ENCODE assay signal across 1 cellular context in the genomic region with DNA sequence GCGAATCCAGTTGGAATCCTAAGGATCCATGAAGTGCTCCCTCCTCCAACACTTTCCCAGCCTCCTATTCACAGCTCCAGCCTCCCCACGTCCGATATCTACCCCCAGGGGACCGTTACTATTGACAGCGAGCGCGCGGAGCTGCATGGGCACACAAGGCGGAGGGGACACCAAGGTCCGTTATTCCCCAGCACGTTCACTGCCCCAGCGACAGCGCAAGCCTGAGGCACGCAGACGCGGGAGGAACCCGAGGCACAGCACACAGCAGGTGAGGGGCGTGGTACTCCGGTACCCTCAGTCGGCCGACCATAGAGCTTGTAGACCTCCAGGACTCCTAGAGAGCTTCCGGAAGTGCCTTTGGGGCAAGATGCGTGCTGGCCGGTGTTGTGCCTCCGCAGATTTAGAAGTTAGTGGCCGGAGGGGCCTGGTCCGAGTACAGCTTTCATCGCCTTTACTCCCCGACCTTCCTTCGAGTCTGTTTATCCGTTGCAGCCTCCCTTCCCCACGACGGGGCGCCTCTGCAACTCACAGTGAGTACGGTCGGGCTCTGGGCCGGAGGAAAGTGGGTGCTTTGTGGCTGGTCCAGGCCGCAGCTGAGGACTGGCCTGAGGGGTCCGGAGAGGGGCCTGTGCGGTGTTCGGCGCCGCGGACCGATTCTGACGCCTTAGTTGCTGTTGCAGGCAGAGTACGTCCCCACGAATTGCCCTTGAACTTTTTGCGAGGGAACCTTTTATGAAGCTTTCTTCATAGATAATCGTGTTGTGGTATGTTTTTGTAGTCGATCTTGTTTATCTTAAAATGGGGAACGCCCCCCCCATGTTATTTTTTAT.
A peak's percentile ranks its signal among the peaks of the same experiment; 100 is the strongest.
TF ChIP-seq lines count a peak whose summit lies in the region.

A gene (plus strand): TSS at position 384 of the 830 bp plus-strand sequence. CDS start 6,525 bp downstream, outside the sequence.

TF ChIP-seq in K562, 482 proteins besides CTCF, POLR2A, EP300 and RAD21 (continued from another document and continues in another):
- TF ChIP-seq GATAD2B (IDR thresholded peaks at IDR 0.05; ENCODE audit: borderline replicate concordance): peak; percentile 43; the same call in 1 of the 2 replicates
- TF ChIP-seq KLF13 (tag; IDR thresholded peaks at IDR 0.05; ENCODE audit: borderline replicate concordance, low read depth): peak; percentile 87
- TF ChIP-seq CC2D1A (IDR thresholded peaks at IDR 0.05): peak; percentile 75
- no peak for TF ChIP-seq ZNF41 (CRISPR knock-in tag; conservative IDR thresholded peaks at IDR 0.05)
- TF ChIP-seq ZBED1 (IDR thresholded peaks at IDR 0.05): peak; percentile 70; the same call in 1 of the 2 replicates
- TF ChIP-seq, protein P1, sequence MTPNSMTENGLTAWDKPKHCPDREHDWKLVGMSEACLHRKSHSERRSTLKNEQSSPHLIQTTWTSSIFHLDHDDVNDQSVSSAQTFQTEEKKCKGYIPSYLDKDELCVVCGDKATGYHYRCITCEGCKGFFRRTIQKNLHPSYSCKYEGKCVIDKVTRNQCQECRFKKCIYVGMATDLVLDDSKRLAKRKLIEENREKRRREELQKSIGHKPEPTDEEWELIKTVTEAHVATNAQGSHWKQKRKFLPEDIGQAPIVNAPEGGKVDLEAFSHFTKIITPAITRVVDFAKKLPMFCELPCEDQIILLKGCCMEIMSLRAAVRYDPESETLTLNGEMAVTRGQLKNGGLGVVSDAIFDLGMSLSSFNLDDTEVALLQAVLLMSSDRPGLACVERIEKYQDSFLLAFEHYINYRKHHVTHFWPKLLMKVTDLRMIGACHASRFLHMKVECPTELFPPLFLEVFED (CRISPR knock-in tag; conservative IDR thresholded peaks at IDR 0.05): no peak
- TF ChIP-seq TEAD2 (tag; IDR thresholded peaks at IDR 0.05): no peak
- peak; percentile 49; the same call in 1 of the 2 replicates for TF ChIP-seq NCOR1 (IDR thresholded peaks at IDR 0.05)
- no peak for TF ChIP-seq FUS (optimal IDR thresholded peaks at IDR 0.05; ENCODE audit: low read depth, low read length)
- TF ChIP-seq SLC30A9 (CRISPR knock-in tag; IDR thresholded peaks at IDR 0.05): no peak
- TF ChIP-seq FOXP1 (CRISPR knock-in tag; IDR thresholded peaks at IDR 0.05): peak; percentile 81
- TF ChIP-seq, protein P2, sequence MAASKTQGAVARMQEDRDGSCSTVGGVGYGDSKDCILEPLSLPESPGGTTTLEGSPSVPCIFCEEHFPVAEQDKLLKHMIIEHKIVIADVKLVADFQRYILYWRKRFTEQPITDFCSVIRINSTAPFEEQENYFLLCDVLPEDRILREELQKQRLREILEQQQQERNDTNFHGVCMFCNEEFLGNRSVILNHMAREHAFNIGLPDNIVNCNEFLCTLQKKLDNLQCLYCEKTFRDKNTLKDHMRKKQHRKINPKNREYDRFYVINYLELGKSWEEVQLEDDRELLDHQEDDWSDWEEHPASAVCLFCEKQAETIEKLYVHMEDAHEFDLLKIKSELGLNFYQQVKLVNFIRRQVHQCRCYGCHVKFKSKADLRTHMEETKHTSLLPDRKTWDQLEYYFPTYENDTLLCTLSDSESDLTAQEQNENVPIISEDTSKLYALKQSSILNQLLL (CRISPR knock-in tag; IDR thresholded peaks at IDR 0.05; ENCODE audit: borderline replicate concordance): no peak
- no peak for TF ChIP-seq LEF1 (IDR thresholded peaks at IDR 0.05)
- TF ChIP-seq TFAM (CRISPR knock-in tag; conservative IDR thresholded peaks at IDR 0.05): no peak
- TF ChIP-seq ZNF23 (CRISPR knock-in tag; IDR thresholded peaks at IDR 0.05): no peak
- TF ChIP-seq, protein P3, sequence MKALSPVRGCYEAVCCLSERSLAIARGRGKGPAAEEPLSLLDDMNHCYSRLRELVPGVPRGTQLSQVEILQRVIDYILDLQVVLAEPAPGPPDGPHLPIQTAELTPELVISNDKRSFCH (CRISPR knock-in tag; IDR thresholded peaks at IDR 0.05): no peak
- TF ChIP-seq, protein P3 (tag; IDR thresholded peaks at IDR 0.05): peak; percentile 57
- no peak for TF ChIP-seq GABPB2 (CRISPR knock-in tag; conservative IDR thresholded peaks at IDR 0.05)
- TF ChIP-seq, protein P4, sequence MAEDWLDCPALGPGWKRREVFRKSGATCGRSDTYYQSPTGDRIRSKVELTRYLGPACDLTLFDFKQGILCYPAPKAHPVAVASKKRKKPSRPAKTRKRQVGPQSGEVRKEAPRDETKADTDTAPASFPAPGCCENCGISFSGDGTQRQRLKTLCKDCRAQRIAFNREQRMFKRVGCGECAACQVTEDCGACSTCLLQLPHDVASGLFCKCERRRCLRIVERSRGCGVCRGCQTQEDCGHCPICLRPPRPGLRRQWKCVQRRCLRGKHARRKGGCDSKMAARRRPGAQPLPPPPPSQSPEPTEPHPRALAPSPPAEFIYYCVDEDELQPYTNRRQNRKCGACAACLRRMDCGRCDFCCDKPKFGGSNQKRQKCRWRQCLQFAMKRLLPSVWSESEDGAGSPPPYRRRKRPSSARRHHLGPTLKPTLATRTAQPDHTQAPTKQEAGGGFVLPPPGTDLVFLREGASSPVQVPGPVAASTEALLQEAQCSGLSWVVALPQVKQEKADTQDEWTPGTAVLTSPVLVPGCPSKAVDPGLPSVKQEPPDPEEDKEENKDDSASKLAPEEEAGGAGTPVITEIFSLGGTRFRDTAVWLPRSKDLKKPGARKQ (CRISPR knock-in tag; IDR thresholded peaks at IDR 0.05): no peak
- TF ChIP-seq ETV6 (IDR thresholded peaks at IDR 0.05; ENCODE audit: borderline replicate concordance in 1 of 2, low read depth in 2 of 2, low read length in 1 of 2): no peak
- TF ChIP-seq ETV6 (CRISPR knock-in tag; IDR thresholded peaks at IDR 0.05; ENCODE audit: borderline replicate concordance): peak; percentile 87; the same call in 1 of the 2 replicates
- TF ChIP-seq, protein P5, sequence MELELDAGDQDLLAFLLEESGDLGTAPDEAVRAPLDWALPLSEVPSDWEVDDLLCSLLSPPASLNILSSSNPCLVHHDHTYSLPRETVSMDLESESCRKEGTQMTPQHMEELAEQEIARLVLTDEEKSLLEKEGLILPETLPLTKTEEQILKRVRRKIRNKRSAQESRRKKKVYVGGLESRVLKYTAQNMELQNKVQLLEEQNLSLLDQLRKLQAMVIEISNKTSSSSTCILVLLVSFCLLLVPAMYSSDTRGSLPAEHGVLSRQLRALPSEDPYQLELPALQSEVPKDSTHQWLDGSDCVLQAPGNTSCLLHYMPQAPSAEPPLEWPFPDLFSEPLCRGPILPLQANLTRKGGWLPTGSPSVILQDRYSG (tag; conservative IDR thresholded peaks at IDR 0.05; ENCODE audit: low read depth): no peak
- no peak for TF ChIP-seq STAT5B (CRISPR knock-in tag; IDR thresholded peaks at IDR 0.05)
- TF ChIP-seq SMAD1 (IDR thresholded peaks at IDR 0.05; ENCODE audit: low read depth, low read length, partially characterized antibody): peak; percentile 81
- TF ChIP-seq, protein P6, sequence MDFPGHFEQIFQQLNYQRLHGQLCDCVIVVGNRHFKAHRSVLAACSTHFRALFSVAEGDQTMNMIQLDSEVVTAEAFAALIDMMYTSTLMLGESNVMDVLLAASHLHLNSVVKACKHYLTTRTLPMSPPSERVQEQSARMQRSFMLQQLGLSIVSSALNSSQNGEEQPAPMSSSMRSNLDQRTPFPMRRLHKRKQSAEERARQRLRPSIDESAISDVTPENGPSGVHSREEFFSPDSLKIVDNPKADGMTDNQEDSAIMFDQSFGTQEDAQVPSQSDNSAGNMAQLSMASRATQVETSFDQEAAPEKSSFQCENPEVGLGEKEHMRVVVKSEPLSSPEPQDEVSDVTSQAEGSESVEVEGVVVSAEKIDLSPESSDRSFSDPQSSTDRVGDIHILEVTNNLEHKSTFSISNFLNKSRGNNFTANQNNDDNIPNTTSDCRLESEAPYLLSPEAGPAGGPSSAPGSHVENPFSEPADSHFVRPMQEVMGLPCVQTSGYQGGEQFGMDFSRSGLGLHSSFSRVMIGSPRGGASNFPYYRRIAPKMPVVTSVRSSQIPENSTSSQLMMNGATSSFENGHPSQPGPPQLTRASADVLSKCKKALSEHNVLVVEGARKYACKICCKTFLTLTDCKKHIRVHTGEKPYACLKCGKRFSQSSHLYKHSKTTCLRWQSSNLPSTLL (IDR thresholded peaks at IDR 0.05): no peak
- no peak for TF ChIP-seq HIVEP1 (CRISPR knock-in tag; IDR thresholded peaks at IDR 0.05)
- TF ChIP-seq ZNF263 (CRISPR knock-in tag; IDR thresholded peaks at IDR 0.05; ENCODE audit: borderline replicate concordance): peak; percentile 69; the same call in 1 of the 2 replicates
- 0 out of 2 replicates have a peak, but pooled peaks have one; percentile 14 for TF ChIP-seq ERF (CRISPR knock-in tag; IDR thresholded peaks at IDR 0.05)
- no peak for TF ChIP-seq RBM34 (IDR thresholded peaks at IDR 0.05; ENCODE audit: borderline replicate concordance, insufficient read depth, low read length)
- no peak for TF ChIP-seq NFE2 (IDR thresholded peaks at IDR 0.05; ENCODE audit: low read depth)
- TF ChIP-seq MEF2D (tag; conservative IDR thresholded peaks at IDR 0.05; ENCODE audit: low read depth): 0 out of 2 replicates have a peak, but pooled peaks have one; percentile 27
- no peak for TF ChIP-seq NFATC3 (IDR thresholded peaks at IDR 0.05)
- no peak for TF ChIP-seq KHSRP (IDR thresholded peaks at IDR 0.05)
- TF ChIP-seq, protein P7, sequence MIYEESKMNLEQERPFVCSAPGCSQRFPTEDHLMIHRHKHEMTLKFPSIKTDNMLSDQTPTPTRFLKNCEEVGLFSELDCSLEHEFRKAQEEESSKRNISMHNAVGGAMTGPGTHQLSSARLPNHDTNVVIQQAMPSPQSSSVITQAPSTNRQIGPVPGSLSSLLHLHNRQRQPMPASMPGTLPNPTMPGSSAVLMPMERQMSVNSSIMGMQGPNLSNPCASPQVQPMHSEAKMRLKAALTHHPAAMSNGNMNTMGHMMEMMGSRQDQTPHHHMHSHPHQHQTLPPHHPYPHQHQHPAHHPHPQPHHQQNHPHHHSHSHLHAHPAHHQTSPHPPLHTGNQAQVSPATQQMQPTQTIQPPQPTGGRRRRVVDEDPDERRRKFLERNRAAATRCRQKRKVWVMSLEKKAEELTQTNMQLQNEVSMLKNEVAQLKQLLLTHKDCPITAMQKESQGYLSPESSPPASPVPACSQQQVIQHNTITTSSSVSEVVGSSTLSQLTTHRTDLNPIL (CRISPR knock-in tag; IDR thresholded peaks at IDR 0.05): no peak
- no peak for TF ChIP-seq PHTF2 (CRISPR knock-in tag; IDR thresholded peaks at IDR 0.05)
- TF ChIP-seq RFX7 (CRISPR knock-in tag; IDR thresholded peaks at IDR 0.05): no peak
- no peak for TF ChIP-seq HDGF (IDR thresholded peaks at IDR 0.05)
- TF ChIP-seq TBP (optimal IDR thresholded peaks at IDR 0.05; ENCODE audit: low read depth, low read length): peak; percentile 93
- no peak for TF ChIP-seq SAFB2 (IDR thresholded peaks at IDR 0.05; ENCODE audit: borderline replicate concordance, low read depth, low read length, severe bottlenecking)
- TF ChIP-seq HDAC8 (tag; IDR thresholded peaks at IDR 0.05): peak; percentile 21; the same call in 1 of the 2 replicates
- peak; percentile 14; the same call in 1 of the 2 replicates for TF ChIP-seq ZNF121 (CRISPR knock-in tag; conservative IDR thresholded peaks at IDR 0.05)
- TF ChIP-seq SIRT6 (IDR thresholded peaks at IDR 0.05; ENCODE audit: low read depth, low read length): no peak
- no peak for TF ChIP-seq NR2F6 (CRISPR knock-in tag; IDR thresholded peaks at IDR 0.05)
- TF ChIP-seq ZC3H11A (IDR thresholded peaks at IDR 0.05; ENCODE audit: low read depth, low read length): no peak
- peak; percentile 34; the same call in 1 of the 2 replicates for TF ChIP-seq RUNX1 (IDR thresholded peaks at IDR 0.05; ENCODE audit: low read depth)
- TF ChIP-seq YY1 (IDR thresholded peaks at IDR 0.05; ENCODE audit: borderline replicate concordance in 1 of 3, control insufficient read depth in 1 of 3, extremely low read depth in 1 of 3, insufficient read depth in 3 of 3, insufficient read length in 1 of 3, insufficient replicate concordance in 2 of 3, low read depth in 1 of 3, low read length in 2 of 3): peak in 2 of 3 experiments; percentile 79 to 89
- TF ChIP-seq FOXJ3 (CRISPR knock-in tag; IDR thresholded peaks at IDR 0.05): no peak
- no peak for TF ChIP-seq MYNN (IDR thresholded peaks at IDR 0.05)
- TF ChIP-seq MYNN (CRISPR knock-in tag; IDR thresholded peaks at IDR 0.05): no peak
- TF ChIP-seq POLR2H (tag; IDR thresholded peaks at IDR 0.05; ENCODE audit: low read depth): peak; percentile 89
- TF ChIP-seq, protein P8, sequence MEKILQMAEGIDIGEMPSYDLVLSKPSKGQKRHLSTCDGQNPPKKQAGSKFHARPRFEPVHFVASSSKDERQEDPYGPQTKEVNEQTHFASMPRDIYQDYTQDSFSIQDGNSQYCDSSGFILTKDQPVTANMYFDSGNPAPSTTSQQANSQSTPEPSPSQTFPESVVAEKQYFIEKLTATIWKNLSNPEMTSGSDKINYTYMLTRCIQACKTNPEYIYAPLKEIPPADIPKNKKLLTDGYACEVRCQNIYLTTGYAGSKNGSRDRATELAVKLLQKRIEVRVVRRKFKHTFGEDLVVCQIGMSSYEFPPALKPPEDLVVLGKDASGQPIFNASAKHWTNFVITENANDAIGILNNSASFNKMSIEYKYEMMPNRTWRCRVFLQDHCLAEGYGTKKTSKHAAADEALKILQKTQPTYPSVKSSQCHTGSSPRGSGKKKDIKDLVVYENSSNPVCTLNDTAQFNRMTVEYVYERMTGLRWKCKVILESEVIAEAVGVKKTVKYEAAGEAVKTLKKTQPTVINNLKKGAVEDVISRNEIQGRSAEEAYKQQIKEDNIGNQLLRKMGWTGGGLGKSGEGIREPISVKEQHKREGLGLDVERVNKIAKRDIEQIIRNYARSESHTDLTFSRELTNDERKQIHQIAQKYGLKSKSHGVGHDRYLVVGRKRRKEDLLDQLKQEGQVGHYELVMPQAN (IDR thresholded peaks at IDR 0.05; ENCODE audit: borderline replicate concordance): peak; percentile 76
- TF ChIP-seq HNRNPUL1 (IDR thresholded peaks at IDR 0.05; ENCODE audit: low read length): no peak
